ENCODE assay signal across 1 cellular context in the genomic region with DNA sequence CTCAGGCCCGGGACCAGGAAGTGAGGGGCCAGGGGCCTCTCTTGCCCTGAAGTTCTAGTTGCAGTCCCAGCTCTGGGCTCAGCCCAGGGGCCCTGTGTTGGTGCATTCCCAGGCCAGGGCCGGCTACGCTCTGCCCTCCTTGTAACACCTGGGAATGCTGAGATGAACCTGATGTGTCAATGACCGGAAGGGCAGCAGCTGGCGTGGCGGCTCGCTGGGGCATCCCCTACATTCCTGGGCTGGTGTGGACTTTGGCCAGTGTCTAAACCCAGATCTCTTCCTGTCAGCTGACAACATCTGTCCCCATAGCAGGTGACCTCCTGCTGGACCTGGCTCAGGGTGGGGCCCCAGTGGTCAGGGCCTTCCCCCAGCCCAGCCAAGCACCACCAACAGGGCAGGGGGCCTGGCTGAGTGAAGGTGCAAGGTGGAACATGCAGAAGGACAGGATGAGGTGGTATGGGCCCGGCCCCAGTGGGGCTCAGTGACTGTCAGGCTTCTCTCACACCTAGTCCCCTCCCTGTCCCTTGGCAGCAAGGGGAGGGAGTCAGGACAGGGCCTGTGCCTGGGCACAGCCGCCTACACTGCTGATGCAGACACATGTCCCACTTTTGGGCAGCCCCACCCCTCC.
A peak's percentile ranks its signal among the peaks of the same experiment; 100 is the strongest.
TF ChIP-seq lines count a peak whose summit lies in the region.

No MANE protein-coding gene starts in this region.

TF ChIP-seq in HepG2, 621 proteins besides CTCF, POLR2A, EP300 and RAD21 (continued from another document and continues in another):
- TF ChIP-seq, protein P1, sequence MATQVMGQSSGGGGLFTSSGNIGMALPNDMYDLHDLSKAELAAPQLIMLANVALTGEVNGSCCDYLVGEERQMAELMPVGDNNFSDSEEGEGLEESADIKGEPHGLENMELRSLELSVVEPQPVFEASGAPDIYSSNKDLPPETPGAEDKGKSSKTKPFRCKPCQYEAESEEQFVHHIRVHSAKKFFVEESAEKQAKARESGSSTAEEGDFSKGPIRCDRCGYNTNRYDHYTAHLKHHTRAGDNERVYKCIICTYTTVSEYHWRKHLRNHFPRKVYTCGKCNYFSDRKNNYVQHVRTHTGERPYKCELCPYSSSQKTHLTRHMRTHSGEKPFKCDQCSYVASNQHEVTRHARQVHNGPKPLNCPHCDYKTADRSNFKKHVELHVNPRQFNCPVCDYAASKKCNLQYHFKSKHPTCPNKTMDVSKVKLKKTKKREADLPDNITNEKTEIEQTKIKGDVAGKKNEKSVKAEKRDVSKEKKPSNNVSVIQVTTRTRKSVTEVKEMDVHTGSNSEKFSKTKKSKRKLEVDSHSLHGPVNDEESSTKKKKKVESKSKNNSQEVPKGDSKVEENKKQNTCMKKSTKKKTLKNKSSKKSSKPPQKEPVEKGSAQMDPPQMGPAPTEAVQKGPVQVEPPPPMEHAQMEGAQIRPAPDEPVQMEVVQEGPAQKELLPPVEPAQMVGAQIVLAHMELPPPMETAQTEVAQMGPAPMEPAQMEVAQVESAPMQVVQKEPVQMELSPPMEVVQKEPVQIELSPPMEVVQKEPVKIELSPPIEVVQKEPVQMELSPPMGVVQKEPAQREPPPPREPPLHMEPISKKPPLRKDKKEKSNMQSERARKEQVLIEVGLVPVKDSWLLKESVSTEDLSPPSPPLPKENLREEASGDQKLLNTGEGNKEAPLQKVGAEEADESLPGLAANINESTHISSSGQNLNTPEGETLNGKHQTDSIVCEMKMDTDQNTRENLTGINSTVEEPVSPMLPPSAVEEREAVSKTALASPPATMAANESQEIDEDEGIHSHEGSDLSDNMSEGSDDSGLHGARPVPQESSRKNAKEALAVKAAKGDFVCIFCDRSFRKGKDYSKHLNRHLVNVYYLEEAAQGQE (IDR thresholded peaks at IDR 0.05; ENCODE audit: borderline replicate concordance in 1 of 2, low read depth in 1 of 2, low read length in 2 of 2): peak in 1 of 2 experiments; percentile 49; a peak in 1 of 4 replicates
- TF ChIP-seq HMG20A (CRISPR knock-in tag; IDR thresholded peaks at IDR 0.05; ENCODE audit: borderline replicate concordance): peak; percentile 90
- TF ChIP-seq, protein P2, sequence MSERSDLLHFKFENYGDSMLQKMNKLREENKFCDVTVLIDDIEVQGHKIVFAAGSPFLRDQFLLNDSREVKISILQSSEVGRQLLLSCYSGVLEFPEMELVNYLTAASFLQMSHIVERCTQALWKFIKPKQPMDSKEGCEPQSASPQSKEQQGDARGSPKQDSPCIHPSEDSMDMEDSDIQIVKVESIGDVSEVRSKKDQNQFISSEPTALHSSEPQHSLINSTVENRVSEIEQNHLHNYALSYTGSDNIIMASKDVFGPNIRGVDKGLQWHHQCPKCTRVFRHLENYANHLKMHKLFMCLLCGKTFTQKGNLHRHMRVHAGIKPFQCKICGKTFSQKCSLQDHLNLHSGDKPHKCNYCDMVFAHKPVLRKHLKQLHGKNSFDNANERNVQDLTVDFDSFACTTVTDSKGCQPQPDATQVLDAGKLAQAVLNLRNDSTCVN (CRISPR knock-in tag; IDR thresholded peaks at IDR 0.05; ENCODE audit: borderline replicate concordance): peak; percentile 83
- 0 out of 2 replicates have a peak, but pooled peaks have one; percentile 10 for TF ChIP-seq FIP1L1 (IDR thresholded peaks at IDR 0.05; ENCODE audit: borderline replicate concordance, insufficient read depth, low read depth, low read length)
- peak; percentile 28; the same call in 1 of the 2 replicates for TF ChIP-seq NFYB (CRISPR knock-in tag; IDR thresholded peaks at IDR 0.05)
- TF ChIP-seq, protein P3, sequence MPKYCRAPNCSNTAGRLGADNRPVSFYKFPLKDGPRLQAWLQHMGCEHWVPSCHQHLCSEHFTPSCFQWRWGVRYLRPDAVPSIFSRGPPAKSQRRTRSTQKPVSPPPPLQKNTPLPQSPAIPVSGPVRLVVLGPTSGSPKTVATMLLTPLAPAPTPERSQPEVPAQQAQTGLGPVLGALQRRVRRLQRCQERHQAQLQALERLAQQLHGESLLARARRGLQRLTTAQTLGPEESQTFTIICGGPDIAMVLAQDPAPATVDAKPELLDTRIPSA (CRISPR knock-in tag; IDR thresholded peaks at IDR 0.05; ENCODE audit: borderline replicate concordance): no peak
- TF ChIP-seq, protein P4, sequence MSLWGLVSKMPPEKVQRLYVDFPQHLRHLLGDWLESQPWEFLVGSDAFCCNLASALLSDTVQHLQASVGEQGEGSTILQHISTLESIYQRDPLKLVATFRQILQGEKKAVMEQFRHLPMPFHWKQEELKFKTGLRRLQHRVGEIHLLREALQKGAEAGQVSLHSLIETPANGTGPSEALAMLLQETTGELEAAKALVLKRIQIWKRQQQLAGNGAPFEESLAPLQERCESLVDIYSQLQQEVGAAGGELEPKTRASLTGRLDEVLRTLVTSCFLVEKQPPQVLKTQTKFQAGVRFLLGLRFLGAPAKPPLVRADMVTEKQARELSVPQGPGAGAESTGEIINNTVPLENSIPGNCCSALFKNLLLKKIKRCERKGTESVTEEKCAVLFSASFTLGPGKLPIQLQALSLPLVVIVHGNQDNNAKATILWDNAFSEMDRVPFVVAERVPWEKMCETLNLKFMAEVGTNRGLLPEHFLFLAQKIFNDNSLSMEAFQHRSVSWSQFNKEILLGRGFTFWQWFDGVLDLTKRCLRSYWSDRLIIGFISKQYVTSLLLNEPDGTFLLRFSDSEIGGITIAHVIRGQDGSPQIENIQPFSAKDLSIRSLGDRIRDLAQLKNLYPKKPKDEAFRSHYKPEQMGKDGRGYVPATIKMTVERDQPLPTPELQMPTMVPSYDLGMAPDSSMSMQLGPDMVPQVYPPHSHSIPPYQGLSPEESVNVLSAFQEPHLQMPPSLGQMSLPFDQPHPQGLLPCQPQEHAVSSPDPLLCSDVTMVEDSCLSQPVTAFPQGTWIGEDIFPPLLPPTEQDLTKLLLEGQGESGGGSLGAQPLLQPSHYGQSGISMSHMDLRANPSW (CRISPR knock-in tag; IDR thresholded peaks at IDR 0.05; ENCODE audit: borderline replicate concordance): peak; percentile 98
- no peak for TF ChIP-seq ZNF446 (CRISPR knock-in tag; IDR thresholded peaks at IDR 0.05)
- TF ChIP-seq, protein P5, sequence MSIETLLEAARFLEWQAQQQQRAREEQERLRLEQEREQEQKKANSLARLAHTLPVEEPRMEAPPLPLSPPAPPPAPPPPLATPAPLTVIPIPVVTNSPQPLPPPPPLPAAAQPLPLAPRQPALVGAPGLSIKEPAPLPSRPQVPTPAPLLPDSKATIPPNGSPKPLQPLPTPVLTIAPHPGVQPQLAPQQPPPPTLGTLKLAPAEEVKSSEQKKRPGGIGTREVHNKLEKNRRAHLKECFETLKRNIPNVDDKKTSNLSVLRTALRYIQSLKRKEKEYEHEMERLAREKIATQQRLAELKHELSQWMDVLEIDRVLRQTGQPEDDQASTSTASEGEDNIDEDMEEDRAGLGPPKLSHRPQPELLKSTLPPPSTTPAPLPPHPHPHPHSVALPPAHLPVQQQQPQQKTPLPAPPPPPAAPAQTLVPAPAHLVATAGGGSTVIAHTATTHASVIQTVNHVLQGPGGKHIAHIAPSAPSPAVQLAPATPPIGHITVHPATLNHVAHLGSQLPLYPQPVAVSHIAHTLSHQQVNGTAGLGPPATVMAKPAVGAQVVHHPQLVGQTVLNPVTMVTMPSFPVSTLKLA (IDR thresholded peaks at IDR 0.05): peak; percentile 52
- TF ChIP-seq ZNF10 (CRISPR knock-in tag; IDR thresholded peaks at IDR 0.05; ENCODE audit: borderline replicate concordance, low read depth): no peak
- peak; percentile 86; the same call in 1 of the 2 replicates for TF ChIP-seq ZSCAN25 (CRISPR knock-in tag; IDR thresholded peaks at IDR 0.05)
- TF ChIP-seq FOSL2 (CRISPR knock-in tag; IDR thresholded peaks at IDR 0.05): peak; percentile 90
- TF ChIP-seq HNRNPH1 (optimal IDR thresholded peaks at IDR 0.05; ENCODE audit: low read depth, low read length): no peak
- no peak for TF ChIP-seq RORA (CRISPR knock-in tag; IDR thresholded peaks at IDR 0.05)
- TF ChIP-seq TBL1XR1 (IDR thresholded peaks at IDR 0.05; ENCODE audit: borderline replicate concordance, low read length, partially characterized antibody): peak; percentile 91
- no peak for TF ChIP-seq ZFP36 (IDR thresholded peaks at IDR 0.05; ENCODE audit: borderline replicate concordance, low read depth, low read length, partially characterized antibody)
- TF ChIP-seq ZNF629 (CRISPR knock-in tag; conservative IDR thresholded peaks at IDR 0.05): peak; percentile 64
- no peak for TF ChIP-seq ZNF720 (CRISPR knock-in tag; IDR thresholded peaks at IDR 0.05)
- TF ChIP-seq ZEB1 (IDR thresholded peaks at IDR 0.05; ENCODE audit: insufficient replicate concordance, low read depth): peak; percentile 93
- 0 out of 2 replicates have a peak, but pooled peaks have one; percentile 64 for TF ChIP-seq ZMYM2 (CRISPR knock-in tag; IDR thresholded peaks at IDR 0.05)
- no peak for TF ChIP-seq RARG (CRISPR knock-in tag; IDR thresholded peaks at IDR 0.05; ENCODE audit: low read depth)
- TF ChIP-seq HES4 (CRISPR knock-in tag; IDR thresholded peaks at IDR 0.05; ENCODE audit: borderline replicate concordance): peak; percentile 75; the same call in 1 of the 2 replicates
- TF ChIP-seq MAF1 (CRISPR knock-in tag; IDR thresholded peaks at IDR 0.05; ENCODE audit: borderline replicate concordance): 0 out of 2 replicates have a peak, but pooled peaks have one; percentile 73
- TF ChIP-seq, protein P6, sequence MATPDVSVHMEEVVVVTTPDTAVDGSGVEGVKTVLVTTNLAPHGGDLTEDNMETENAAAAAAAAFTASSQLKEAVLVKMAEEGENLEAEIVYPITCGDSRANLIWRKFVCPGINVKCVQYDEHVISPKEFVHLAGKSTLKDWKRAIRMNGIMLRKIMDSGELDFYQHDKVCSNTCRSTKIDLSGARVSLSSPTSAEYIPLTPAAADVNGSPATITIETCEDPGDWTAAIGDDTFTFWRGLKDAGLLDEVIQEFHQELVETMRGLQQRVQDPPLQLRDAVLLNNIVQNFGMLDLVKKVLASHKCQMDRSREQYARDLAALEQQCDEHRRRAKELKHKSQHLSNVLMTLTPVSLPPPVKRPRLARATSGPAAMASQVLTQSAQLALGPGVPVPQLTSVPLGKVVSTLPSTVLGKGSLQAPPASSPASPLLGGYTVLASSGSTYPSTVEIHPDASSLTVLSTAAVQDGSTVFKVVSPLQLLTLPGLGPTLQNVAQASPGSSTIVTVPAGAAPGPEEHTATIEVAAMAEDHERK (CRISPR knock-in tag; IDR thresholded peaks at IDR 0.05; ENCODE audit: low read depth): no peak
- TF ChIP-seq ETV5 (CRISPR knock-in tag; IDR thresholded peaks at IDR 0.05; ENCODE audit: borderline replicate concordance): peak; percentile 100
- TF ChIP-seq, protein P7, sequence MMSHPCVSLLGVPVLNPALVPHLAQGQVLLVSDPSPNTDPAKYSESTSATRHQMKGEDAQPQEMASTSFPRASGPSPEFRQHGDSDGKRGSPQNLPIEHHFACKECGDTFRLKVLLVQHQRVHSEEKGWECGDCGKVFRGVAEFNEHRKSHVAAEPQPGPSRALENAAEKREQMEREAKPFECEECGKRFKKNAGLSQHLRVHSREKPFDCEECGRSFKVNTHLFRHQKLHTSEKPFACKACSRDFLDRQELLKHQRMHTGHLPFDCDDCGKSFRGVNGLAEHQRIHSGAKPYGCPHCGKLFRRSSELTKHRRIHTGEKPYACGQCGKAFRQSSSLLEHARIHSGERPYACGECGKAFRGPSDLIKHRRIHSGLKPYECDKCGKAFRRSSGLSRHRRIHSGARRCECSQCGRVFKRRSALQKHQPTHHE (CRISPR knock-in tag; IDR thresholded peaks at IDR 0.05; ENCODE audit: borderline replicate concordance): peak; percentile 75; the same call in 1 of the 2 replicates
- TF ChIP-seq ZSCAN31 (CRISPR knock-in tag; IDR thresholded peaks at IDR 0.05; ENCODE audit: low read depth): peak; percentile 80; the same call in 1 of the 2 replicates
- TF ChIP-seq, protein P8, sequence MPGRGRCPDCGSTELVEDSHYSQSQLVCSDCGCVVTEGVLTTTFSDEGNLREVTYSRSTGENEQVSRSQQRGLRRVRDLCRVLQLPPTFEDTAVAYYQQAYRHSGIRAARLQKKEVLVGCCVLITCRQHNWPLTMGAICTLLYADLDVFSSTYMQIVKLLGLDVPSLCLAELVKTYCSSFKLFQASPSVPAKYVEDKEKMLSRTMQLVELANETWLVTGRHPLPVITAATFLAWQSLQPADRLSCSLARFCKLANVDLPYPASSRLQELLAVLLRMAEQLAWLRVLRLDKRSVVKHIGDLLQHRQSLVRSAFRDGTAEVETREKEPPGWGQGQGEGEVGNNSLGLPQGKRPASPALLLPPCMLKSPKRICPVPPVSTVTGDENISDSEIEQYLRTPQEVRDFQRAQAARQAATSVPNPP (CRISPR knock-in tag; IDR thresholded peaks at IDR 0.05): peak; percentile 76; the same call in 1 of the 2 replicates
- no peak for TF ChIP-seq SRSF4 (IDR thresholded peaks at IDR 0.05; ENCODE audit: low read depth, low read length, poor library complexity, severe bottlenecking)
- TF ChIP-seq ZNF367 (CRISPR knock-in tag; IDR thresholded peaks at IDR 0.05; ENCODE audit: borderline replicate concordance): no peak
- peak; percentile 99 for TF ChIP-seq HDAC1 (CRISPR knock-in tag; IDR thresholded peaks at IDR 0.05)
